8 cellular contexts compared by ENCODE assay signal in the genomic region with DNA sequence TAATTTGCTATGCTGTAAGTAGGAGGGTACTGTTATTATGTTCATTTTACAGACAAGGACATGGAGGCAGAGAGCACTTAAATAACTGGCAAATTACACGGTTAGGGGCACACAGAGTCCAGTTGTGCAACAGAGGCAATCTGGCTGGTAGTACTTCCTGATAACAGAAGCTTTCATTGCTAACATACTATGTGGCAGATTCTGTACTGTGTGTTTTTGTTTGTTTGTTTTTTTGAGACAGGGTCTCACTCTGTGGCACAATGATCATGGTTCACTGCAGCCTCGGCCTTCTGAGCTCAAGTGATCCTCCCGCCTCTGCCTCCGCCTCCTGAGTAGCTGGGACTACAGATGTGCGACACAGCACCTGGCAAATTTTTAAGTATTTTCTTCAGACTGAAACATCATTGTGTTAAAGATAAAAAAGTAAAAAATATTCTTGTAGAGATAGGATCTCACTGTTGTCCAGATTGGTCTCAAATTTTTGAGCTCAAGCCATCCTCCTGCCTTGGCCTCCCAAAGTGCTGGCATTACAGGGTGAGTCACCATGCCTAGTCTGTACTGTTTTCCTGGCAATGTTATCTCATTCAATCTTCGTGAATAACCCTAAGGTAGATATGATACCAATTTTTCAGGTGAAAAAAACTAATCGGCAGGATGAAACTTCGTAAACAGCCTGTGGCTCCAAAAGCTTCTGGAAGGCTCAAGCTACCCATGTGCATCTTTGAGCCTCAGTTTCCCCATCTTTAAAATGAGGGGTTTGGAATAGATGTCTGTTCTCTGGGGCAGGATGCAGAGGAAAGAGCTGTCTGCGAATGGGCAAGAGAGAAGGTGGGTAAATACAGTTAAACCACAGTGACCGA. TPM values are rescaled to one million over a fixed set of nuclear protein-coding genes. Genes with fewer than 3 reads are reported as not detected.
DNase-seq lines count a peak whose midpoint lies in the region; ATAC-seq and TF ChIP-seq lines count a peak whose summit lies in the region.

No MANE protein-coding gene starts in this region.

- TF ChIP-seq CTCF in BE2C (IDR thresholded peaks at IDR 0.05; ENCODE audit: low read depth, low read length) (no peak), Loucy (conservative IDR thresholded peaks at IDR 0.05; ENCODE audit: low read length) (no peak), brain (conservative IDR thresholded peaks at IDR 0.05) (no peak)

- H3K9me3 ChIP-seq in BE2C (no peaks in the 10 kb centered on the region), Loucy (ENCODE audit: insufficient read depth, low read depth, low read length) (no peaks in the 10 kb centered on the region), mononuclear cell (ENCODE audit: low read depth, low read length) (no peaks in the 10 kb centered on the region)

- H3K4me1 Mint-ChIP-seq in brain = peaks cover 45% of the 10 kb centered on the region

- peak overlapping the region; percentile 71 for H3K4me3 ChIP-seq in BE2C (ENCODE audit: low read depth, low read length)
- peak overlapping the region; percentile 84 for H3K4me3 ChIP-seq in Loucy (ENCODE audit: low read length, poor library complexity, severe bottlenecking)
- H3K4me3 ChIP-seq in mononuclear cell (ENCODE audit: low read length) = peak overlapping the region; percentile 87

- no peaks in the 10 kb centered on the region for H3K4me1 ChIP-seq in BE2C
- peaks cover 51% of the 10 kb centered on the region for H3K4me1 ChIP-seq in Loucy (ENCODE audit: insufficient read depth, low read length, poor library complexity, severe bottlenecking)
- peaks cover 43% of the 10 kb centered on the region for H3K4me1 ChIP-seq in mononuclear cell (ENCODE audit: insufficient read depth, low read length)

- H3K27me3 ChIP-seq in BE2C (no peaks in the 10 kb centered on the region), Loucy (ENCODE audit: insufficient read depth, low read length, poor library complexity, severe bottlenecking) (no peaks in the 10 kb centered on the region), mononuclear cell (ENCODE audit: insufficient read depth, low read length) (no peaks in the 10 kb centered on the region)

- H3K4me2 ChIP-seq in Loucy (ENCODE audit: low read depth, low read length, poor library complexity, severe bottlenecking) = peak overlapping the region; percentile 80

- H4K20me1 ChIP-seq in Loucy (ENCODE audit: insufficient read depth, low read length, poor library complexity, severe bottlenecking) = peaks cover 28% of the 10 kb centered on the region

- H2AFZ ChIP-seq in Loucy (ENCODE audit: low read length) = no peak overlapping the region; the same call in 1 of the 2 replicates

- H3K36me3 Mint-ChIP-seq in brain = no peaks in the 10 kb centered on the region

- H3K79me2 ChIP-seq in Loucy (ENCODE audit: insufficient read depth, low read length) = peaks cover 46% of the 10 kb centered on the region

- ATAC-seq in HG03342 (IDR thresholded peaks at IDR 0.05; ENCODE audit: unreplicated experiment) = no peak

- peak overlapping the region; percentile 82 to 98 (median 90) for H3K27ac Mint-ChIP-seq in brain

- H3K4me3 Mint-ChIP-seq in brain = peak overlapping the region; percentile 83 to 89 (median 86)

- no peaks in the 10 kb centered on the region for H3K9me3 Mint-ChIP-seq in brain

- H3K27me3 Mint-ChIP-seq in brain = peaks cover 5% of the 10 kb centered on the region

- DNase-seq in BE2C (no peak), cortex of kidney (lab: John Stamatoyannopoulos, UW) (no peak), COR-L47 (lab: John Stamatoyannopoulos, UW) (no peak), occipital lobe (lab: John Stamatoyannopoulos, UW) (no peak)

- H3K36me3 ChIP-seq in BE2C (no peaks in the 10 kb centered on the region), Loucy (ENCODE audit: insufficient read depth, low read length) (no peaks in the 10 kb centered on the region; the same call in 1 of the 2 replicates)

- peaks cover 18% of the 10 kb centered on the region; the same call in 1 of the 2 replicates for H3F3A ChIP-seq in Loucy (ENCODE audit: low read depth)

- H3K9me2 ChIP-seq in Loucy (replicated peaks; ENCODE audit: low read depth, low read length) = no peaks in the 10 kb centered on the region

- H3K9ac ChIP-seq in Loucy (ENCODE audit: low read depth, low read length, poor library complexity, severe bottlenecking) = peak overlapping the region; percentile 99

RNA-seq across cellular contexts. Expression of a gene that starts 0.9 kb away (rescaled TPM):
- 12.9 TPM for polyA plus RNA-seq in BE2C (2012; ENCODE audit: insufficient read depth, insufficient read length, low read depth)
- polyA plus RNA-seq in brain (ENCODE audit: insufficient read depth, low read depth, low replicate concordance) = 43.2 TPM
- total RNA-seq in mononuclear cell = 69.1 TPM
- 69.7 TPM for total RNA-seq in occipital lobe
